1 cellular context compared by ENCODE assay signal in genomic region chr3:98457543-98457942, GRCh38.
TF ChIP-seq lines count a peak whose summit lies in the region.

No MANE protein-coding gene starts in this region.

TF ChIP-seq in H1, 55 proteins besides CTCF, POLR2A, EP300 and RAD21:
- no peak for TF ChIP-seq SP2 (IDR thresholded peaks at IDR 0.05; ENCODE audit: low read length)
- no peak for TF ChIP-seq HDAC2 (IDR thresholded peaks at IDR 0.05; ENCODE audit: borderline replicate concordance in 1 of 2, low read depth in 2 of 2, low read length in 2 of 2)
- no peak for TF ChIP-seq KDM4A (IDR thresholded peaks at IDR 0.05; ENCODE audit: low read depth, low read length, severe bottlenecking)
- TF ChIP-seq FOSL1 (IDR thresholded peaks at IDR 0.05; ENCODE audit: insufficient read depth, low read depth, low read length): no peak
- TF ChIP-seq RNF2 (IDR thresholded peaks at IDR 0.05; ENCODE audit: borderline replicate concordance, low read depth, low read length, missing control alignments, poor library complexity, severe bottlenecking): no peak
- no peak for TF ChIP-seq TCF12 (IDR thresholded peaks at IDR 0.05; ENCODE audit: low read depth, low read length)
- TF ChIP-seq SUZ12 (IDR thresholded peaks at IDR 0.05; ENCODE audit: low read length): no peak
- TF ChIP-seq RBBP5 (IDR thresholded peaks at IDR 0.05; ENCODE audit: borderline replicate concordance, low read depth, low read length): no peak
- TF ChIP-seq BACH1 (IDR thresholded peaks at IDR 0.05; ENCODE audit: low read length): no peak
- no peak for TF ChIP-seq ATF2 (IDR thresholded peaks at IDR 0.05; ENCODE audit: low read length)
- TF ChIP-seq, protein P1, sequence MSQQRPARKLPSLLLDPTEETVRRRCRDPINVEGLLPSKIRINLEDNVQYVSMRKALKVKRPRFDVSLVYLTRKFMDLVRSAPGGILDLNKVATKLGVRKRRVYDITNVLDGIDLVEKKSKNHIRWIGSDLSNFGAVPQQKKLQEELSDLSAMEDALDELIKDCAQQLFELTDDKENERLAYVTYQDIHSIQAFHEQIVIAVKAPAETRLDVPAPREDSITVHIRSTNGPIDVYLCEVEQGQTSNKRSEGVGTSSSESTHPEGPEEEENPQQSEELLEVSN (IDR thresholded peaks at IDR 0.05): no peak
- no peak for TF ChIP-seq CTBP2 (IDR thresholded peaks at IDR 0.05; ENCODE audit: borderline replicate concordance, insufficient read depth, insufficient read length, low read length)
- no peak for TF ChIP-seq YY1 (IDR thresholded peaks at IDR 0.05; ENCODE audit: low read depth, low read length)
- no peak for TF ChIP-seq POLR2AphosphoS5 (IDR thresholded peaks at IDR 0.05; ENCODE audit: low read depth, low read length)
- TF ChIP-seq BRCA1 (IDR thresholded peaks at IDR 0.05; ENCODE audit: low read depth, low read length): no peak
- no peak for TF ChIP-seq CBX8 (IDR thresholded peaks at IDR 0.05; ENCODE audit: borderline replicate concordance, low read depth, low read length)
- no peak for TF ChIP-seq SP4 (IDR thresholded peaks at IDR 0.05; ENCODE audit: low read length)
- no peak for TF ChIP-seq HDAC6 (IDR thresholded peaks at IDR 0.05; ENCODE audit: low read depth, low read length)
- TF ChIP-seq TAF7 (optimal IDR thresholded peaks at IDR 0.05; ENCODE audit: borderline replicate concordance, low read depth, low read length): no peak
- TF ChIP-seq CBX5 (IDR thresholded peaks at IDR 0.05; ENCODE audit: low read depth, low read length): no peak
